9 cellular contexts compared by ENCODE assay signal in the genomic region with DNA sequence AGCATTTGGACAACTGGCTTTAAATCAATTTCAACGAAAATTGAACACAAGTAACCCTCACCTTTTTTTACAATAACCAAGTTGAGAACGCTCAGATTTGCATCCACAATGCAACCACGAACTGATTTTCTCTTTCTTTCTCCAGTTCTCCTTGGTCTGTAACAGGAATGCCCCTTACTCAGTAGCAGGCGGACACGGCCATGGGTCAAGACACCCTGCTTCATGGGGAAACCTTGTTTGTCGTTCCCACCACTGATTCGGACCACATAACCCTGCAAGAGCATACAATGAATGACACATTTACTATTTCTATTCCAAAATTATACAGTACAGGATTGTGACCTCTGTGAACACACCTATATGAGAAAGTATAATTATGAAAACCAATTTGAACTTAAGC. TPM values are rescaled to one million over a fixed set of nuclear protein-coding genes. Genes with fewer than 3 reads are reported as not detected.
DNase-seq lines count a peak whose midpoint lies in the region; ATAC-seq, FAIRE-seq and TF ChIP-seq lines count a peak whose summit lies in the region.
"Had no signal": no experiment of that assay in that cellular context is flagged by ENCODE, and none has a peak within 500 bp of the region (broad histone marks: within the 10 kb centered on the region; RNA-seq: fewer than 3 reads in every experiment).

No MANE protein-coding gene starts in this region.

- DNase-seq in Jurkat, Clone E6-1 (ENCODE audit: low read depth, low spot score) = no peak
- DNase-seq in bronchial epithelial cell (ENCODE audit: low read depth) (no peak), naive B cell (no peak), NCI-H1417 treated with DMSO at 0.1 percent for 48 hours (lab: John Stamatoyannopoulos, UW) (no peak), GM10248 (ENCODE audit: extremely low spot score) (no peak), T1000 (lab: John Stamatoyannopoulos, UW) (no peak)

- H3K27ac ChIP-seq in BLaER1 treated with 17β-estradiol and CSF1 and Interleukin-3, amounts not matched to agents 10 nM and 100 nM = peak overlapping the region; percentile 81 to 99 (median 97); a peak in 21 of 22 replicates

- H3K4me3 Mint-ChIP-seq in naive B cell = peak overlapping the region; percentile 85 to 99 (median 95)

- ATAC-seq in naive B cell (ENCODE audit: low read depth in 2 of 2) = no peak
- no peak for ATAC-seq in GM21528 (IDR thresholded peaks at IDR 0.05; ENCODE audit: low FRiP score, unreplicated experiment)

- H3K27me3 Mint-ChIP-seq in naive B cell = no peaks in the 10 kb centered on the region

- TF ChIP-seq CTCF in bronchial epithelial cell (IDR thresholded peaks at IDR 0.05; ENCODE audit: insufficient read depth, low read length, severe bottlenecking) = no peak
- no peak for TF ChIP-seq CTCF in GM10248 (IDR thresholded peaks at IDR 0.05; ENCODE audit: control extremely low read depth, extremely low read depth, low read depth, missing control alignments)

- peaks cover 53 to 62% (median 57%) of the 10 kb centered on the region in 11 experiments for H4K20me1 ChIP-seq in BLaER1 treated with 17β-estradiol and CSF1 and Interleukin-3, amounts not matched to agents 10 nM and 100 nM

- H3K27me3 ChIP-seq in BLaER1 treated with 17β-estradiol and CSF1 and Interleukin-3, amounts not matched to agents 10 nM and 100 nM = no peaks in the 10 kb centered on the region
- H3K27me3 ChIP-seq in bronchial epithelial cell (ENCODE audit: control insufficient read depth, insufficient read depth, low read length) = no peaks in the 10 kb centered on the region

- H3K9me3 Mint-ChIP-seq in naive B cell = peaks cover 0 to 8% (median 2%) of the 10 kb centered on the region in 7 donors

- peaks cover 33 to 51% (median 44%) of the 10 kb centered on the region in 3 donors for H3K4me1 Mint-ChIP-seq in naive B cell

- CTCF ChIA-PET in GM10248 (lab: Yijun Ruan, JAX) = interaction anchor here (1.1 kb wide), 1 partner anchor 8 kb away, joined by 3 read pairs; no protein-coding TSS in a partner anchor

- H3K36me3 Mint-ChIP-seq in naive B cell = peaks cover 30 to 32% of the 10 kb centered on the region in 2 donors

- H3K4me3 ChIP-seq in BLaER1 treated with 17β-estradiol and CSF1 and Interleukin-3, amounts not matched to agents 10 nM and 100 nM = peak overlapping the region; percentile 65 to 94 (median 86)
- H3K4me3 ChIP-seq in Jurkat, Clone E6-1 (ENCODE audit: low read length) = peak overlapping the region; percentile 98
- peak overlapping the region; percentile 68 for H3K4me3 ChIP-seq in bronchial epithelial cell (ENCODE audit: low read depth, low read length)

- H3K27ac Mint-ChIP-seq in naive B cell = peak overlapping the region; percentile 91 to 100 (median 98)

- POLR2A ChIA-PET in GM10248 (lab: Yijun Ruan, JAX) = interaction anchor here (2.0 kb wide), 1 partner anchor 9 kb away, joined by 17 read pairs; no protein-coding TSS in a partner anchor

- no peaks in the 10 kb centered on the region; a peak in 2 of 22 replicates for H3K9me3 ChIP-seq in BLaER1 treated with 17β-estradiol and CSF1 and Interleukin-3, amounts not matched to agents 10 nM and 100 nM (replicated peaks in 1 of 11)

- peak overlapping the region; percentile 91 to 99 (median 97) for H3K9ac ChIP-seq in BLaER1 treated with 17β-estradiol and CSF1 and Interleukin-3, amounts not matched to agents 10 nM and 100 nM

- H3K36me3 ChIP-seq in BLaER1 treated with 17β-estradiol and CSF1 and Interleukin-3, amounts not matched to agents 10 nM and 100 nM = peaks cover 57 to 60% (median 58%) of the 10 kb centered on the region in 11 experiments
- peaks cover 19% of the 10 kb centered on the region for H3K36me3 ChIP-seq in bronchial epithelial cell (ENCODE audit: control insufficient read depth, insufficient read depth, low read length)

- no peak for FAIRE-seq in bronchial epithelial cell (lab: Jason Lieb, UNC)
- FAIRE-seq: islet of Langerhans had no signal

- peaks cover 18 to 41% (median 28%) of the 10 kb centered on the region in 10 experiments for H3K4me1 ChIP-seq in BLaER1 treated with 17β-estradiol and CSF1 and Interleukin-3, amounts not matched to agents 10 nM and 100 nM

- peak overlapping the region; percentile 85 to 96 (median 92) for H3K4me2 ChIP-seq in BLaER1 treated with 17β-estradiol and CSF1 and Interleukin-3, amounts not matched to agents 10 nM and 100 nM

RNA-seq across cellular contexts. Expression of a gene that starts 1.4 kb away (rescaled TPM):
- 4,325 TPM for polyA plus RNA-seq in Jurkat, Clone E6-1 (2012; ENCODE audit: insufficient read depth, insufficient read length)
- total RNA-seq in bronchial epithelial cell = 3,215 and 3,657 TPM in 2 replicates
- polyA plus RNA-seq in naive B cell (ENCODE audit: low read depth in 6 of 6) = 1,000 to 10,000 TPM; 2,079 to 2,812 (median 2,434) TPM

RNA-seq across cellular contexts. Expression of a gene that starts 30.2 kb away (rescaled TPM):
- 1.4 TPM for polyA plus RNA-seq in Jurkat, Clone E6-1 (2012; ENCODE audit: insufficient read depth, insufficient read length)
- total RNA-seq in bronchial epithelial cell = 5.8 and 5.9 TPM in 2 replicates
- under 1 TPM in 5 of 6 donors, not detected in 1; 0.14 to 0.80 (median 0.56) TPM for polyA plus RNA-seq in naive B cell (ENCODE audit: low read depth in 6 of 6)
